In the genomic region with DNA sequence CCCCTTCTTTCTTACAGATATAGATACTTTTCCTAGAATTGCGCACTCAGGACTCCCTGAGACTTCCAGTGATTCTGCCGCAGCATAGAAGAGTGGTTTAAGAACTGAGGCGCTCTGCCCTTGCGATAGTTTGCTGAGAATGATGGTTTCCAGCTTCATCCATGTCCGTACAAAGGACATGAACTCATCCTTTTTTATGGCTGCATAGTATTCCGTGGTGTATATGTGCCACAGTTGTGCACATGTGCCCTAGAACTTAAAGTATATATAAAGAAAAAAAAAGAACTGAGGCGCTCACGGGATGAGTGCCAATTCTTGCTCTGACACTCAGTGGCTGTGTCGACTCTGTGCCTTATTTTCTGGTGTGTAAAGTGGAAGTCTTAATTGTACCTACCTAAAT, we compare ENCODE assay signal across 23 cellular contexts.
"Had no signal": no experiment of that assay in that cellular context is flagged by ENCODE, and none has a peak within 500 bp of the region (broad histone marks: within the 10 kb centered on the region; RNA-seq: fewer than 3 reads in every experiment).

No MANE protein-coding gene starts in this region.

- H3K27ac ChIP-seq: coronary artery, esophagus squamous epithelium, gastrocnemius medialis, sigmoid colon, transverse colon, vagina, VCaP had no signal

- DNase-seq: activated CD4-positive, CD25-positive, alpha-beta regulatory T cell treated with anti-CD3 and anti-CD28 coated beads, Interleukin-2, amount 50 U/mL, for 72 hours; activated naive CD4-positive, alpha-beta T cell treated with Interleukin-2 at 50 U/mL for 16 hours; activated naive CD8-positive, alpha-beta T cell treated with anti-CD3 and anti-CD28 coated beads, Interleukin-2, amount 10 ng/mL, durations not matched to agents 7 days and 5 days; amygdala; cerebellar nuclear complex; endodermal cell; esophagus squamous epithelium; gastrocnemius medialis; head of caudate nucleus; hypothalamus; islet precursor cell; left cardiac atrium; midbrain; nephron progenitor cell; posterior cingulate gyrus; sigmoid colon; stimulated activated CD4-positive, alpha-beta T cell treated with anti-CD3 and anti-CD28 coated beads, Interleukin-15, amount 100 ng/mL, for 24 hours; stimulated activated naive B cell treated with anti-CD40 and anti-IgM and Interleukin-4, amounts not matched to agents 10 μg/mL and 1 μg/mL and 100 μg/mL, for 72 hours; transverse colon had no signal

- H3K9me3 Mint-ChIP-seq: activated naive CD8-positive, alpha-beta T cell treated with anti-CD3 and anti-CD28 coated beads, Interleukin-2, amount 10 ng/mL, durations not matched to agents 7 days and 5 days; endodermal cell; stimulated activated naive B cell treated with anti-CD40 and anti-IgM and Interleukin-4, amounts not matched to agents 10 μg/mL and 1 μg/mL and 100 μg/mL, for 72 hours had no signal

- H3K36me3 Mint-ChIP-seq: activated naive CD8-positive, alpha-beta T cell treated with anti-CD3 and anti-CD28 coated beads, Interleukin-2, amount 10 ng/mL, durations not matched to agents 7 days and 5 days; stimulated activated naive B cell treated with anti-CD40 and anti-IgM and Interleukin-4, amounts not matched to agents 10 μg/mL and 1 μg/mL and 100 μg/mL, for 72 hours had no signal

- H3K27ac Mint-ChIP-seq: activated naive CD8-positive, alpha-beta T cell treated with anti-CD3 and anti-CD28 coated beads, Interleukin-2, amount 10 ng/mL, durations not matched to agents 7 days and 5 days; endodermal cell; nephron progenitor cell had no signal

- H3K27me3 ChIP-seq: vagina had no signal

- ATAC-seq: gastrocnemius medialis; left cardiac atrium; stimulated activated naive B cell treated with anti-CD40 and anti-IgM and Interleukin-4, amounts not matched to agents 10 μg/mL and 1 μg/mL and 100 μg/mL, for 72 hours had no signal

- H3K4me3 ChIP-seq: smooth muscle cell had no signal

- H3K9me3 ChIP-seq: esophagus squamous epithelium, gastrocnemius medialis, sigmoid colon, transverse colon, vagina had no signal

- H3K4me1 Mint-ChIP-seq: endodermal cell had no signal

- H3K36me3 ChIP-seq: esophagus squamous epithelium, gastrocnemius medialis, sigmoid colon, transverse colon, vagina had no signal
